ENCODE assay signal across 12 cellular contexts in the genomic region with DNA sequence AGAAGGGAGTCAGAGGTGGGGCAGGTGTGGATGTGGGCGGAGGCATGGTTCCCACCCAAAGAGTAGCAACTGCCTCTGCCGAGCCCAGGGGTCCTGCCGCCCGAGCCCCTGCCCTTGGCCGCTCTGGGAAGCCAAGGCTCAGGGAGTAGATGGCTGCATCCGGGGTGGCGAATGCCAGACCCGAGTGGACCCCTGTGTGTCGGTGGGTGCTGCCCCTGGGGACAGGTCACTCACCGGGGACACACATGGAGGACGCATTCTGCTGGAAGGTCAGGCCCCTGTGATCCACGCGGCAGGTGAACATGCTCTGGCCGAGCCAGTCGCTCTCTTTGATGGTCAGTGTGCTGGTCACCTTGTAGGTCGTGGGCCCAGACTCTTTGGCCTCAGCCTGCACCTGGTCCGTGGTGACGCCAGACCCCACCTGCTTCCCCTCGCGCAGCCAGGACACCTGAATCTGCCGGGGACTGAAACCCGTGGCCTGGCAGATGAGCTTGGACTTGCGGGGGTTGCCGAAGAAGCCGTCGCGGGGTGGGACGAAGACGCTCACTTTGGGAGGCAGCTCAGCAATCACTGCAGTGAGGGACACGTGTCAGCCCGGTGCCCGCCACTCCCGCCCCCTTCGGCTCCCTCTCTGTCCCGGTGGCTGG.
A peak's percentile ranks its signal among the peaks of the same experiment; 100 is the strongest.
DNase-seq lines count a peak whose midpoint lies in the region; ATAC-seq and TF ChIP-seq lines count a peak whose summit lies in the region.
"Had no signal": no experiment of that assay in that cellular context is flagged by ENCODE, and none has a peak within 500 bp of the region (broad histone marks: within the 10 kb centered on the region; RNA-seq: fewer than 3 reads in every experiment).

No MANE protein-coding gene starts in this region.

- H4K20me1 ChIP-seq in OCI-LY3 (ENCODE audit: insufficient read depth, low read length) = peaks cover 21% of the 10 kb centered on the region; the same call in 1 of the 2 replicates
- H4K20me1 ChIP-seq in smooth muscle cell (ENCODE audit: low read depth) = no peaks in the 10 kb centered on the region

- no peak for TF ChIP-seq POLR2A in testis (IDR thresholded peaks at IDR 0.05)

- no peaks in the 10 kb centered on the region for H3K9me3 Mint-ChIP-seq in activated T-cell treated with anti-CD3 and anti-CD28 coated beads, Interleukin-2, amount 50 U/mL, for 72 hours
- peaks cover 21% of the 10 kb centered on the region for H3K9me3 Mint-ChIP-seq in WTC11

- peak overlapping the region; percentile 100 for H3K9ac ChIP-seq in OCI-LY3 (ENCODE audit: low read length)
- no peak overlapping the region for H3K9ac ChIP-seq in smooth muscle cell (ENCODE audit: low read depth)

- H3K4me2 ChIP-seq in OCI-LY3 (ENCODE audit: low read length) (peak overlapping the region; percentile 92), smooth muscle cell (no peak overlapping the region)

- intact Hi-C loops in left ventricle myocardium inferior (cut with micrococcal nuclease) (no loop called here), testis (cut with DNase I; ENCODE audit: low total_unique reads) (no loop called here)

- no peak overlapping the region for H2AFZ ChIP-seq in OCI-LY3 (ENCODE audit: low read depth, low read length)
- no peak overlapping the region for H2AFZ ChIP-seq in smooth muscle cell (ENCODE audit: low read depth)

- no peaks in the 10 kb centered on the region for H3K27me3 Mint-ChIP-seq in activated T-cell treated with anti-CD3 and anti-CD28 coated beads, Interleukin-2, amount 50 U/mL, for 72 hours (ENCODE audit: low read depth)
- H3K27me3 Mint-ChIP-seq in WTC11 (ENCODE audit: low read depth) = peaks cover 9% of the 10 kb centered on the region

- H3K36me3 ChIP-seq in OCI-LY3 (replicated peaks; ENCODE audit: low read depth, low read length) = peaks cover 59% of the 10 kb centered on the region
- no peaks in the 10 kb centered on the region for H3K36me3 ChIP-seq in left ventricle myocardium inferior
- no peaks in the 10 kb centered on the region for H3K36me3 ChIP-seq in testis (ENCODE audit: low read depth, missing control alignments)
- H3K36me3 ChIP-seq in smooth muscle cell (ENCODE audit: low read depth) = no peaks in the 10 kb centered on the region
- H3K36me3 ChIP-seq: SJCRH30, thoracic aorta had no signal

- no peaks in the 10 kb centered on the region for H3F3A ChIP-seq in smooth muscle cell (ENCODE audit: low read depth)

- H3K36me3 Mint-ChIP-seq in activated T-cell treated with anti-CD3 and anti-CD28 coated beads, Interleukin-2, amount 50 U/mL, for 72 hours (ENCODE audit: insufficient read depth in 2 of 2) = no peaks in the 10 kb centered on the region
- H3K36me3 Mint-ChIP-seq in WTC11 = peaks cover 44% of the 10 kb centered on the region

- WGBS in testis, 2 donors = 88 to 91% methylated on average over 21 to 35 of the region's 35 CpGs
- 88% methylated on average over 30 of the region's 35 CpGs for whole genome bisulfite sequencing in smooth muscle cell (ENCODE audit: low lambda C conversion rate)

- no peaks in the 10 kb centered on the region for H3K9me3 ChIP-seq in OCI-LY3 (ENCODE audit: insufficient read depth, low read length)
- no peaks in the 10 kb centered on the region for H3K9me3 ChIP-seq in left ventricle myocardium inferior (replicated peaks)
- no peaks in the 10 kb centered on the region for H3K9me3 ChIP-seq in testis
- no peaks in the 10 kb centered on the region for H3K9me3 ChIP-seq in smooth muscle cell (replicated peaks; ENCODE audit: low read depth)
- H3K9me3 ChIP-seq: SJCRH30, thoracic aorta had no signal

- TF ChIP-seq CTCF in OCI-LY3 (IDR thresholded peaks at IDR 0.05; ENCODE audit: low read depth, low read length) = no peak
- TF ChIP-seq CTCF in left ventricle myocardium inferior (IDR thresholded peaks at IDR 0.05; ENCODE audit: borderline replicate concordance) = no peak
- TF ChIP-seq CTCF in testis (IDR thresholded peaks at IDR 0.05) = no peak
- no peak for TF ChIP-seq CTCF in smooth muscle cell (IDR thresholded peaks at IDR 0.05; ENCODE audit: borderline replicate concordance, insufficient read depth, poor library complexity, severe bottlenecking)
- TF ChIP-seq CTCF in WTC11 (IDR thresholded peaks at IDR 0.05) = no peak

- H3K4me3 Mint-ChIP-seq in activated T-cell treated with anti-CD3 and anti-CD28 coated beads, Interleukin-2, amount 50 U/mL, for 72 hours = no peak overlapping the region
- no peak overlapping the region for H3K4me3 Mint-ChIP-seq in WTC11

- H3K4me3 ChIP-seq in OCI-LY3 (ENCODE audit: low read length) = peak overlapping the region; percentile 99
- no peak overlapping the region for H3K4me3 ChIP-seq in left ventricle myocardium inferior
- H3K4me3 ChIP-seq in testis = no peak overlapping the region
- H3K4me3 ChIP-seq in smooth muscle cell = no peak overlapping the region
- H3K4me3 ChIP-seq: SJCRH30, skin epidermis, thoracic aorta had no signal

- H3K4me1 ChIP-seq in OCI-LY3 (ENCODE audit: low read length) (peaks cover 32% of the 10 kb centered on the region), left ventricle myocardium inferior (no peaks in the 10 kb centered on the region), testis (no peaks in the 10 kb centered on the region), smooth muscle cell (ENCODE audit: low read depth) (no peaks in the 10 kb centered on the region)
- H3K4me1 ChIP-seq: SJCRH30 had no signal

- POLR2A ChIA-PET in WTC11 (lab: Charles Lee) = no interaction called here

- no peak overlapping the region for H3K27ac Mint-ChIP-seq in activated T-cell treated with anti-CD3 and anti-CD28 coated beads, Interleukin-2, amount 50 U/mL, for 72 hours
- H3K27ac Mint-ChIP-seq in WTC11 = no peak overlapping the region

- H3K4me1 Mint-ChIP-seq in activated T-cell treated with anti-CD3 and anti-CD28 coated beads, Interleukin-2, amount 50 U/mL, for 72 hours (ENCODE audit: low read depth) = no peaks in the 10 kb centered on the region
- no peaks in the 10 kb centered on the region for H3K4me1 Mint-ChIP-seq in WTC11

- CTCF ChIA-PET in WTC11 (lab: Charles Lee) = no interaction called here

- H3K27ac ChIP-seq in OCI-LY3 (ENCODE audit: low read length) = peak overlapping the region; percentile 98
- no peak overlapping the region for H3K27ac ChIP-seq in left ventricle myocardium inferior (replicated peaks)
- H3K27ac ChIP-seq in testis = no peak overlapping the region
- H3K27ac ChIP-seq in smooth muscle cell (ENCODE audit: low read depth) = no peak overlapping the region
- H3K27ac ChIP-seq: SJCRH30, thoracic aorta had no signal

- H3K79me2 ChIP-seq in OCI-LY3 (ENCODE audit: low read length) = peaks cover 75% of the 10 kb centered on the region
- H3K79me2 ChIP-seq in smooth muscle cell (ENCODE audit: low read depth) = no peaks in the 10 kb centered on the region

- DNase-seq in activated T-cell treated with anti-CD3 and anti-CD28 coated beads, Interleukin-2, amount 50 U/mL, for 1 hour = peak; percentile 12
- DNase-seq in activated T-cell treated with anti-CD3 and anti-CD28 coated beads, Interleukin-2, amount 50 U/mL, for 72 hours = no peak
- peak; percentile 7 for DNase-seq in left ventricle myocardium inferior
- DNase-seq in testis = peak; percentile 9
- no peak for DNase-seq in smooth muscle cell (lab: John Stamatoyannopoulos, UW; ENCODE audit: unreplicated experiment)
- no peak for DNase-seq in WTC11 (ENCODE audit: low spot score)
- DNase-seq in AG20443 (ENCODE audit: low spot score) = no peak
- DNase-seq: NCI-H524 treated with DMSO at 0.1 percent for 48 hours had no signal

- ATAC-seq in activated T-cell treated with anti-CD3 and anti-CD28 coated beads, Interleukin-2, amount 50 U/mL, for 72 hours (replicated peaks in 1 of 2) = no peak
- no peak for ATAC-seq in WTC11

- H3K27me3 ChIP-seq in OCI-LY3 (ENCODE audit: low read depth, low read length) (no peaks in the 10 kb centered on the region), left ventricle myocardium inferior (ENCODE audit: low read depth) (peaks cover 10% of the 10 kb centered on the region), testis (no peaks in the 10 kb centered on the region), smooth muscle cell (ENCODE audit: low read depth) (no peaks in the 10 kb centered on the region)

TF ChIP-seq in WTC11, 78 proteins besides CTCF, POLR2A, EP300 and RAD21:
- TF ChIP-seq, protein P1, sequence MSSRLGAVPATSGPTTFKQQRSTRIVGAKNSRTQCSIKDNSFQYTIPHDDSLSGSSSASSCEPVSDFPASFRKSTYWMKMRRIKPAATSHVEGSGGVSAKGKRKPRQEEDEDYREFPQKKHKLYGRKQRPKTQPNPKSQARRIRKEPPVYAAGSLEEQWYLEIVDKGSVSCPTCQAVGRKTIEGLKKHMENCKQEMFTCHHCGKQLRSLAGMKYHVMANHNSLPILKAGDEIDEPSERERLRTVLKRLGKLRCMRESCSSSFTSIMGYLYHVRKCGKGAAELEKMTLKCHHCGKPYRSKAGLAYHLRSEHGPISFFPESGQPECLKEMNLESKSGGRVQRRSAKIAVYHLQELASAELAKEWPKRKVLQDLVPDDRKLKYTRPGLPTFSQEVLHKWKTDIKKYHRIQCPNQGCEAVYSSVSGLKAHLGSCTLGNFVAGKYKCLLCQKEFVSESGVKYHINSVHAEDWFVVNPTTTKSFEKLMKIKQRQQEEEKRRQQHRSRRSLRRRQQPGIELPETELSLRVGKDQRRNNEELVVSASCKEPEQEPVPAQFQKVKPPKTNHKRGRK (CRISPR knock-in tag; IDR thresholded peaks at IDR 0.05; ENCODE audit: borderline replicate concordance) = no peak
- TF ChIP-seq GABPB1 (CRISPR knock-in tag; IDR thresholded peaks at IDR 0.05) = no peak
- TF ChIP-seq NR2C2 (CRISPR knock-in tag; IDR thresholded peaks at IDR 0.05) = no peak
- TF ChIP-seq EMX1 (CRISPR knock-in tag; IDR thresholded peaks at IDR 0.05) = no peak
- TF ChIP-seq TCF7 (CRISPR knock-in tag; IDR thresholded peaks at IDR 0.05; ENCODE audit: low read depth) = no peak

Comparison
In these comparisons a context has a peak if more than half of its experiments do, and no peak if none do; other contexts are left out.
1. DNase-seq: peak in activated T-cell treated with anti-CD3 and anti-CD28 coated beads, Interleukin-2, amount 50 U/mL, for 1 hour (single experiment), left ventricle myocardium inferior (single experiment) and testis (single experiment); none in activated T-cell treated with anti-CD3 and anti-CD28 coated beads, Interleukin-2, amount 50 U/mL, for 72 hours (0 of 2), smooth muscle cell (single experiment), WTC11 (single experiment) and AG20443 (single experiment).